ENCODE assay signal across 1 cellular context in genomic region chr22:46250035-46250782, GRCh38.
A peak's percentile ranks its signal among the peaks of the same experiment; 100 is the strongest.
TF ChIP-seq lines count a peak whose summit lies in the region.

Gene CDPF1, minus strand, starts transcription at chr22:46250293. Its CDS starts 2,009 bp downstream, at chr22:46248284.

TF ChIP-seq in HCT116, 20 proteins besides CTCF, POLR2A, EP300 and RAD21 (continued from another document):
- TF ChIP-seq REST (IDR thresholded peaks at IDR 0.05; ENCODE audit: low read depth) (no peak), ZBTB33 (IDR thresholded peaks at IDR 0.05; ENCODE audit: extremely low read depth, insufficient replicate concordance, low read length) (no peak), YY1 (IDR thresholded peaks at IDR 0.05; ENCODE audit: extremely low read depth, insufficient replicate concordance, low read depth, low read length) (no peak), EZH2 (IDR thresholded peaks at IDR 0.05) (no peak), EZH2phosphoT487 (IDR thresholded peaks at IDR 0.05; ENCODE audit: borderline replicate concordance) (no peak), TCF7L2 (IDR thresholded peaks at IDR 0.05; ENCODE audit: borderline replicate concordance, extremely low read depth, insufficient read depth, insufficient read length) (no peak), ZFX (IDR thresholded peaks at IDR 0.05) (peak; percentile 86), FOSL1 (IDR thresholded peaks at IDR 0.05; ENCODE audit: low read depth) (no peak), MAX (IDR thresholded peaks at IDR 0.05) (peak; percentile 78), POLR2AphosphoS5 (IDR thresholded peaks at IDR 0.05; ENCODE audit: low read depth, low read length) (peak; percentile 95), SIN3A (IDR thresholded peaks at IDR 0.05; ENCODE audit: low read depth) (peak; percentile 84), CBX3 (IDR thresholded peaks at IDR 0.05; ENCODE audit: low read depth) (no peak), SRF (IDR thresholded peaks at IDR 0.05; ENCODE audit: low read depth) (no peak), ELF1 (IDR thresholded peaks at IDR 0.05; ENCODE audit: borderline replicate concordance, low read depth) (no peak), JUND (IDR thresholded peaks at IDR 0.05) (no peak)
TF ChIP-seq in HCT116: peak in this region for 4.
